ENCODE assay signal across 8 cellular contexts in the genomic region with DNA sequence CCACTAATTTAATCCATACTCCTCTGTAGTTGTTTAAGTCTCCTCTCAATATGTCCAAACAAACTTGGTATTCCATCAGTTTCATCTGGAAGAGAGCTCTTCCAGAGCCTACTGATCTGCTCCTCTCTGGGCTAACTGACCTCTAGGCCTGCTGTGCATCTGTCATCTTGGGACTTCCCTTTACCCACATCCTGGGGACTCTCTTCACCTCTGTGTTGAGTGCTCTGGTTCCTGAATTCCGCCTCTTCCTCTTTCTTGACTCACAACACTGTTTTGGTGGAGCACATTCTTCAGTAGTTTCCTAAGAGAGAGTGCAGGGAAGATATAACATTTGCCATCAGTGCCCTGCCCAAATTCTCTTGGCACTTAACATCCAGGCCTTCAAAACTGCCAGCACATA. TPM values are rescaled to one million over a fixed set of nuclear protein-coding genes. Genes with fewer than 3 reads are reported as not detected.
DNase-seq lines count a peak whose midpoint lies in the region; ATAC-seq and TF ChIP-seq lines count a peak whose summit lies in the region.
"Not testable (repeated sequence)": the region's sequence is repeated elsewhere in the genome, so short reads cannot be mapped to it uniquely, and the experiment has no call there.

No MANE protein-coding gene starts in this region.

- intact Hi-C loops in right lobe of liver (cut with DNase I), result not testable (repeated sequence)

- H3K27me3 Mint-ChIP-seq in effector memory CD8-positive, alpha-beta T cell, result not testable (repeated sequence)

- ATAC-seq in GM18511 (IDR thresholded peaks at IDR 0.05; ENCODE audit: unreplicated experiment), result peak; percentile 58
- peak; percentile 50 for ATAC-seq in GM19438 (IDR thresholded peaks at IDR 0.05; ENCODE audit: low read depth, unreplicated experiment)
- peak; percentile 57 for ATAC-seq in HG02588 (IDR thresholded peaks at IDR 0.05; ENCODE audit: unreplicated experiment)
- ATAC-seq in HG03039 (IDR thresholded peaks at IDR 0.05; ENCODE audit: unreplicated experiment), result peak; percentile 43
- ATAC-seq in activated CD4-positive, CD25-positive, alpha-beta regulatory T cell treated with anti-CD3 and anti-CD28 coated beads, Interleukin-2, amount 50 U/mL, for 24 hours, result peak; percentile 40 to 45
- ATAC-seq in effector memory CD8-positive, alpha-beta T cell (replicated peaks), result peak; percentile 45
- peak; percentile 53 to 70 (median 68) for ATAC-seq in right lobe of liver
- peak; percentile 80 for ATAC-seq in stimulated activated effector memory CD8-positive, alpha-beta T cell treated with anti-CD3 and anti-CD28 coated beads, Interleukin-12 subunit alpha, Interleukin-12 subunit beta, amount 100 ng/mL, for 72 hours

- not testable (repeated sequence) for H3K4me3 Mint-ChIP-seq in effector memory CD8-positive, alpha-beta T cell; stimulated activated effector memory CD8-positive, alpha-beta T cell treated with anti-CD3 and anti-CD28 coated beads, Interleukin-12 subunit alpha, Interleukin-12 subunit beta, amount 100 ng/mL, for 72 hours

- H3K36me3 ChIP-seq in right lobe of liver, result not testable (repeated sequence)

- not testable (repeated sequence) for TF ChIP-seq CTCF in right lobe of liver (IDR thresholded peaks at IDR 0.05)

- not testable (repeated sequence) for H3K27ac Mint-ChIP-seq in effector memory CD8-positive, alpha-beta T cell; stimulated activated effector memory CD8-positive, alpha-beta T cell treated with anti-CD3 and anti-CD28 coated beads, Interleukin-12 subunit alpha, Interleukin-12 subunit beta, amount 100 ng/mL, for 72 hours

- not testable (repeated sequence) for H3K4me3 ChIP-seq in right lobe of liver

- not testable (repeated sequence) for H3K27me3 ChIP-seq in right lobe of liver

- not testable (repeated sequence) for H3K9me3 Mint-ChIP-seq in effector memory CD8-positive, alpha-beta T cell; stimulated activated effector memory CD8-positive, alpha-beta T cell treated with anti-CD3 and anti-CD28 coated beads, Interleukin-12 subunit alpha, Interleukin-12 subunit beta, amount 100 ng/mL, for 72 hours

- H3K4me1 Mint-ChIP-seq in effector memory CD8-positive, alpha-beta T cell (ENCODE audit: low read depth in 2 of 2); stimulated activated effector memory CD8-positive, alpha-beta T cell treated with anti-CD3 and anti-CD28 coated beads, Interleukin-12 subunit alpha, Interleukin-12 subunit beta, amount 100 ng/mL, for 72 hours: not testable (repeated sequence)

- no CpG with 5 or more reads among the region's 1 CpG for WGBS in right lobe of liver (ENCODE audit: insufficient coverage, low coverage, low lambda C conversion rate, missing lambda C conversion rate)

- not testable (repeated sequence) for H3K27ac ChIP-seq in right lobe of liver

- H3K4me1 ChIP-seq in right lobe of liver, result not testable (repeated sequence)

- H3K36me3 Mint-ChIP-seq in effector memory CD8-positive, alpha-beta T cell (ENCODE audit: insufficient read depth); stimulated activated effector memory CD8-positive, alpha-beta T cell treated with anti-CD3 and anti-CD28 coated beads, Interleukin-12 subunit alpha, Interleukin-12 subunit beta, amount 100 ng/mL, for 72 hours: not testable (repeated sequence)

- not testable (repeated sequence) for H3K9me3 ChIP-seq in right lobe of liver

- TF ChIP-seq POLR2A in right lobe of liver (IDR thresholded peaks at IDR 0.05), result not testable (repeated sequence)

- not testable (repeated sequence) for DNase-seq in effector memory CD8-positive, alpha-beta T cell; right lobe of liver; stimulated activated effector memory CD8-positive, alpha-beta T cell treated with anti-CD3 and anti-CD28 coated beads, Interleukin-12 subunit alpha, Interleukin-12 subunit beta, amount 100 ng/mL, for 72 hours (ENCODE audit: low spot score in 2 of 2)

RNA-seq across cellular contexts. Expression of gene NOTCH2NLA, which starts 55.9 kb away (rescaled TPM):
- 10 to 100 TPM; 18.5 to 29.2 (median 23.1) TPM for total RNA-seq in right lobe of liver
